In genomic region chr1:35577071-35577998, GRCh38 we compare ENCODE assay signal across 8 cellular contexts. TPM values are rescaled to one million over a fixed set of nuclear protein-coding genes. Genes with fewer than 3 reads are reported as not detected.
A peak's percentile ranks its signal among the peaks of the same experiment; 100 is the strongest.
DNase-seq lines count a peak whose midpoint lies in the region; ATAC-seq and TF ChIP-seq lines count a peak whose summit lies in the region.

No MANE protein-coding gene starts in this region.

- no peaks in the 10 kb centered on the region for H3K36me3 ChIP-seq in Loucy (ENCODE audit: insufficient read depth, low read length)
- no peaks in the 10 kb centered on the region for H3K36me3 ChIP-seq in skeletal muscle satellite cell (ENCODE audit: insufficient read depth, low read length)

- H2AFZ ChIP-seq in Loucy (ENCODE audit: low read length), result peak overlapping the region; percentile 80

- peak; percentile 36 for DNase-seq in activated T-helper 9 cell treated with anti-CD3 and anti-CD28 coated beads, Interleukin-2, amount 50 U/mL, for 16 hours (ENCODE audit: low read depth)
- peak; percentile 60 for DNase-seq in left ventricle myocardium superior
- DNase-seq in ACHN, result no peak
- DNase-seq in NCI-H345 (lab: John Stamatoyannopoulos, UW), result no peak

- H3K4me1 ChIP-seq in Loucy (ENCODE audit: insufficient read depth, low read length, poor library complexity, severe bottlenecking) (peaks cover 41% of the 10 kb centered on the region), skeletal muscle satellite cell (ENCODE audit: control insufficient read depth, insufficient read depth, low read length) (peaks cover 9% of the 10 kb centered on the region)

- no peaks in the 10 kb centered on the region for H4K20me1 ChIP-seq in Loucy (ENCODE audit: insufficient read depth, low read length, poor library complexity, severe bottlenecking)

- intact Hi-C loops in left ventricle myocardium superior (cut with micrococcal nuclease), result loop anchor here (10.0 kb wide), 1 partner anchor 147 kb away; no protein-coding TSS in a partner anchor

- peak overlapping the region; percentile 89 for H3K4me3 ChIP-seq in Loucy (ENCODE audit: low read length, poor library complexity, severe bottlenecking)
- H3K4me3 ChIP-seq in skeletal muscle satellite cell (ENCODE audit: low read length), result peak overlapping the region; percentile 41

- H3K9me2 ChIP-seq in Loucy (replicated peaks; ENCODE audit: low read depth, low read length), result no peaks in the 10 kb centered on the region

- ATAC-seq in GM19023 (IDR thresholded peaks at IDR 0.05; ENCODE audit: unreplicated experiment) (peak; percentile 64), left ventricle myocardium superior (peak; percentile 68), HG02623 (IDR thresholded peaks at IDR 0.05; ENCODE audit: unreplicated experiment) (no peak)

- H3K4me2 ChIP-seq in Loucy (ENCODE audit: low read depth, low read length, poor library complexity, severe bottlenecking), result peak overlapping the region; percentile 86
- peak overlapping the region; percentile 62 for H3K4me2 ChIP-seq in skeletal muscle satellite cell (ENCODE audit: low read length)

- TF ChIP-seq CTCF in Loucy (conservative IDR thresholded peaks at IDR 0.05; ENCODE audit: low read length), result no peak

- in situ Hi-C loops in ACHN (cut with HindIII; ENCODE audit: low pct_ligation_motif_present, low pct_unique_long_range_greater_than_20kb, low sequenced_read_pairs), result no loop called here

- peaks cover 3% of the 10 kb centered on the region; the same call in 1 of the 2 replicates for H3F3A ChIP-seq in Loucy (ENCODE audit: low read depth)

- H3K9ac ChIP-seq in Loucy (ENCODE audit: low read depth, low read length, poor library complexity, severe bottlenecking) (peak overlapping the region; percentile 93), skeletal muscle satellite cell (ENCODE audit: low read depth, low read length) (no peak overlapping the region)

- H3K9me3 ChIP-seq in Loucy (ENCODE audit: insufficient read depth, low read depth, low read length) (no peaks in the 10 kb centered on the region), skeletal muscle satellite cell (replicated peaks; ENCODE audit: low read length) (no peaks in the 10 kb centered on the region)

- peaks cover 38% of the 10 kb centered on the region for H3K79me2 ChIP-seq in Loucy (ENCODE audit: insufficient read depth, low read length)

- no peaks in the 10 kb centered on the region for H3K27me3 ChIP-seq in Loucy (ENCODE audit: insufficient read depth, low read length, poor library complexity, severe bottlenecking)
- peaks cover 20% of the 10 kb centered on the region for H3K27me3 ChIP-seq in skeletal muscle satellite cell (ENCODE audit: control insufficient read depth, insufficient read depth, low read length)

RNA-seq across cellular contexts. Expression of gene TFAP2E, which starts 4.2 kb away (rescaled TPM):
- total RNA-seq in left ventricle myocardium superior, result 0.37 TPM
- not detected in 2 replicates for total RNA-seq in skeletal muscle satellite cell (2012; rRNA removed)

RNA-seq across cellular contexts. Expression of gene NCDN, which starts 19.7 kb away (rescaled TPM):
- total RNA-seq in left ventricle myocardium superior, result 24.5 TPM
- total RNA-seq in skeletal muscle satellite cell (2012; rRNA removed), result 38.9 and 43.6 TPM in 2 replicates

RNA-seq across cellular contexts. Expression of gene KIAA0319L, which starts 20.1 kb away (rescaled TPM):
- total RNA-seq in left ventricle myocardium superior, result 77.9 TPM
- total RNA-seq in skeletal muscle satellite cell (2012; rRNA removed), result 28.4 and 42.8 TPM in 2 replicates

Comparison
In these comparisons a context has a peak if more than half of its experiments do, and no peak if none do; other contexts are left out.
1. DNase-seq: peak in activated T-helper 9 cell treated with anti-CD3 and anti-CD28 coated beads, Interleukin-2, amount 50 U/mL, for 16 hours (single experiment) and left ventricle myocardium superior (single experiment); none in ACHN (single experiment) and NCI-H345 (single experiment).